36 cellular contexts compared by ENCODE assay signal in genomic region chr17:81206166-81206565, GRCh38. TPM values are rescaled to one million over a fixed set of nuclear protein-coding genes. Genes with fewer than 3 reads are reported as not detected.
"Had no signal": no experiment of that assay in that cellular context is flagged by ENCODE, and none has a peak within 500 bp of the region (broad histone marks: within the 10 kb centered on the region; RNA-seq: fewer than 3 reads in every experiment).

No MANE protein-coding gene starts in this region.

- ATAC-seq: left colon; left lung; lower lobe of right lung; natural killer cell; right lobe of liver; stimulated activated memory B cell treated with anti-CD40 and anti-IgM and Interleukin-4, amounts not matched to agents 10 μg/mL and 1 μg/mL and 100 μg/mL, for 72 hours; stimulated activated naive CD8-positive, alpha-beta T cell treated with anti-CD3 and anti-CD28 coated beads, Interleukin-15, amount 100 ng/mL, for 72 hours; upper lobe of right lung had no signal

- FAIRE-seq: islet of Langerhans, kidney, urothelium cell line had no signal

- H3K9me3 ChIP-seq: left lung, lower lobe of right lung, neutrophil, ovary, right atrium auricular region, right lobe of liver, upper lobe of right lung had no signal

- H3K27ac ChIP-seq: left lung, lower lobe of right lung, neural progenitor cell, neutrophil, ovary, right atrium auricular region, right lobe of liver, upper lobe of right lung had no signal

- H3K4me3 ChIP-seq: left lung, lower lobe of right lung, neural progenitor cell, ovary, right atrium auricular region, right lobe of liver, smooth muscle cell, upper lobe of right lung had no signal

- H3K4me1 ChIP-seq: left lung, lower lobe of right lung, neural progenitor cell, right atrium auricular region, right lobe of liver, upper lobe of right lung had no signal

- H3K9ac ChIP-seq: neural progenitor cell had no signal

- DNase-seq: hypothalamus; immature natural killer cell; kidney; left colon; left lung; lower lobe of right lung; mesendoderm; naive B cell; natural killer cell; nephron progenitor cell; occipital lobe; ovary; right lobe of liver; stimulated activated CD4-positive, alpha-beta T cell treated with anti-CD3 and anti-CD28 coated beads, Interleukin-1b, Interleukin-23, amount 100 ng/mL, for 48 hours; stimulated activated CD4-positive, alpha-beta T cell treated with anti-CD3 and anti-CD28 coated beads, Interleukin-2, amount 100 ng/mL, for 48 hours; stimulated activated CD4-positive, alpha-beta T cell treated with anti-CD3 and anti-CD28 coated beads, Interleukin-4, amount 100 ng/mL, for 4 hours; stimulated activated CD8-positive, alpha-beta memory T cell treated with anti-CD3 and anti-CD28 coated beads, Interleukin-4, amount 100 ng/mL, for 48 hours; stimulated activated naive CD4-positive, alpha-beta T cell treated with Interleukin-2 at 50 U/mL for 16 hours; stimulated activated naive CD8-positive, alpha-beta T cell treated with anti-CD3 and anti-CD28 coated beads, Interleukin-15, amount 100 ng/mL, for 72 hours; substantia nigra; trophoblast cell; upper lobe of right lung had no signal

- H3K4me2 ChIP-seq: neural progenitor cell, smooth muscle cell had no signal

- H3K36me3 ChIP-seq: lower lobe of right lung, neural progenitor cell, ovary, right atrium auricular region, right lobe of liver, upper lobe of right lung had no signal

- H3K27me3 ChIP-seq: left lung, neural progenitor cell, neutrophil, ovary, right atrium auricular region, right lobe of liver, upper lobe of right lung had no signal

RNA-seq across cellular contexts. Expression of gene PVALEF, which starts 40.9 kb away (rescaled TPM):
- total RNA-seq: kidney, left colon, left lung, liver, lower lobe of right lung, mononuclear cell, natural killer cell, occipital lobe, ovary, progenitor cell of endocrine pancreas, pulmonary artery endothelial cell, renal cortical epithelial cell, right atrium auricular region, right lobe of liver, skeletal muscle tissue, smooth muscle cell, temporal lobe, upper lobe of right lung had no signal
- polyA plus RNA-seq: immature natural killer cell, liver, ovary, smooth muscle cell had no signal
